1 cellular context compared by ENCODE assay signal in the genomic region with DNA sequence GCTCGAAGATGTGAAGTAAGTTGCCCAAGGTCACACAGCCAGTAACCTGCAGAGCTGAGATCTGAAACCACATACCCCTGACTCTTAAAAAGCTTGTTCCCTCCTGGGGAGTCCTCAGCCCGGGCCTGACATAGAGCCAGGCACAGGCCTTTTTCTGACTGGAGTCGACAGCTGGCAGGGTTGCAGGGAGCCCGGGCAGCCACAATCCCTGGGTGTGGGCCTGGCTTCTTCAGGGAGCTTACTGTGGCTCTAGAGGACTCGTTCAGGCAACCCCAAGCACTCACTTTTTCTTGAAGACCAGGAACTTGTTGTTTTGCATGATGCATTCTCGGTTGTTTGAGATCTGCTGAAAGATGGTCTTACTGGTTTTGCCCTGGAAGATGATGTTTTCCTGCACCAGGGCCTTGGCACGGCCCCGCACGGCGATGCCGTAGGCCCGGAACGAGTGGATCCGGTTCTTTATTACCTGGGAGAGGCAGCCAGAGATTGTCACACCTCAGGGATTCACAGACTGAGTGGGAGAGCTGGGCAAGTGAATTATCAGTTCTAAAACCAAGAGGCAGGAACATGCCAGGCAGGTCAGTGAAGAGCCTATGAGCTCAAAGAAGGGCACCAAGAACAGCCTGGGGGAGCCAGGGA.
TF ChIP-seq lines count a peak whose summit lies in the region.

No MANE protein-coding gene starts in this region.

TF ChIP-seq in WTC11, 78 proteins besides CTCF, POLR2A, EP300 and RAD21 (continued from another document):
- TF ChIP-seq CREB1 (CRISPR knock-in tag; IDR thresholded peaks at IDR 0.05) (no peak), SP1 (CRISPR knock-in tag; conservative IDR thresholded peaks at IDR 0.05) (no peak), ZNF121 (CRISPR knock-in tag; IDR thresholded peaks at IDR 0.05) (no peak), ATF2 (CRISPR knock-in tag; IDR thresholded peaks at IDR 0.05; ENCODE audit: borderline replicate concordance, low read depth) (no peak), ZNF138 (CRISPR knock-in tag; conservative IDR thresholded peaks at IDR 0.05) (no peak), ZNF532 (CRISPR knock-in tag; IDR thresholded peaks at IDR 0.05; ENCODE audit: borderline replicate concordance) (no peak), HMGA2 (CRISPR knock-in tag; IDR thresholded peaks at IDR 0.05) (no peak), PREB (CRISPR knock-in tag; IDR thresholded peaks at IDR 0.05; ENCODE audit: borderline replicate concordance) (no peak)
- TF ChIP-seq, protein P1, sequence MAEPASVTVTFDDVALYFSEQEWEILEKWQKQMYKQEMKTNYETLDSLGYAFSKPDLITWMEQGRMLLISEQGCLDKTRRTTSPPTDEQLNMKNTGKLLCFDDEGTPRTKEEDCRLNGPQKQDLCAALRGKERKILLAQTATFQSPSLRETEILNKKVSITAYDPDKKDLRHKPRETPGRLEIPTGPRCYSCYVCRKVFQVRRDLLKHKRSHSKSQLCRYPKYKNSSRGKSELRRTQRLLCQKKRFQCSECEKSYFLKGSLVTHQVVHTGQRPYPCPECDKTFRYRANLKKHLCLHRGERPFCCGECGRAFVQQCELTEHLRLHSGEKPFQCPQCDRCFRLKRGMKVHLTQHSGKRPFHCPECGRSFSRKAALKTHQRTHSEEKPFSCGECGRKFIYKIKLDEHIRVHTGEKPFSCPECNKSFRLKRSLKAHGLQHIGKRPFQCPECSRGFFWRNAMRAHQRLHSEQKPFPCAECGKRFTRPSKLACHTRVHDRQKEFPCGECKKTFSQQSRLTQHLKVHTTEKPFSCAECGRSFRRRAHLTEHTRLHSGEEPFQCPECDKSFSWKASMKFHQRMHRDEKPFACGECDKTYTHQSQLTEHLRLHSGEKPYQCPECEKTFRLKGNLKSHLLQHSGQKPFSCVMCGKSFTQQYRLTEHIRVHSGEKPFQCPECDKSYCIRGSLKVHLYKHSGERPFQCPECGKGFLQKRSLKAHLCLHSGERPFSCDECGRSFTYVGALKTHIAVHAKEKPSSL (CRISPR knock-in tag; conservative IDR thresholded peaks at IDR 0.05), result no peak
- TF ChIP-seq, protein P2, sequence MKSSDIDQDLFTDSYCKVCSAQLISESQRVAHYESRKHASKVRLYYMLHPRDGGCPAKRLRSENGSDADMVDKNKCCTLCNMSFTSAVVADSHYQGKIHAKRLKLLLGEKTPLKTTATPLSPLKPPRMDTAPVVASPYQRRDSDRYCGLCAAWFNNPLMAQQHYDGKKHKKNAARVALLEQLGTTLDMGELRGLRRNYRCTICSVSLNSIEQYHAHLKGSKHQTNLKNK (CRISPR knock-in tag; IDR thresholded peaks at IDR 0.05), result no peak
